Comparison of ENCODE assay signal across 10 cellular contexts in genomic region chr19:16369664-16370576, GRCh38. TPM values are rescaled to one million over a fixed set of nuclear protein-coding genes. Genes with fewer than 3 reads are reported as not detected.
DNase-seq lines count a peak whose midpoint lies in the region; ATAC-seq and TF ChIP-seq lines count a peak whose summit lies in the region.
"Had no signal": no experiment of that assay in that cellular context is flagged by ENCODE, and none has a peak within 500 bp of the region (broad histone marks: within the 10 kb centered on the region; RNA-seq: fewer than 3 reads in every experiment).

No MANE protein-coding gene starts in this region.

- H3K27me3 ChIP-seq in left ventricle myocardium inferior (ENCODE audit: low read depth) (no peaks in the 10 kb centered on the region), right atrium auricular region (no peaks in the 10 kb centered on the region), upper lobe of right lung (no peaks in the 10 kb centered on the region)
- H3K27me3 ChIP-seq: body of pancreas, esophagus muscularis mucosa had no signal

- H3K9me3 ChIP-seq in left ventricle myocardium inferior (replicated peaks) (no peaks in the 10 kb centered on the region), right atrium auricular region (no peaks in the 10 kb centered on the region), upper lobe of right lung (no peaks in the 10 kb centered on the region)
- H3K9me3 ChIP-seq: body of pancreas, esophagus muscularis mucosa had no signal

- H3K36me3 ChIP-seq in left ventricle myocardium inferior (peaks cover 17% of the 10 kb centered on the region), right atrium auricular region (peaks cover 21% of the 10 kb centered on the region), upper lobe of right lung (peaks cover 7% of the 10 kb centered on the region)

- intact Hi-C loops in left ventricle myocardium inferior (cut with micrococcal nuclease), result no loop called here
- intact Hi-C loops in upper lobe of right lung (cut with DNase I), result no loop called here

- TF ChIP-seq CTCF in left ventricle myocardium inferior (IDR thresholded peaks at IDR 0.05; ENCODE audit: borderline replicate concordance), result no peak
- no peak for TF ChIP-seq CTCF in right atrium auricular region (IDR thresholded peaks at IDR 0.05)
- no peak for TF ChIP-seq CTCF in upper lobe of right lung (IDR thresholded peaks at IDR 0.05)

- no peak overlapping the region for H3K4me3 ChIP-seq in left ventricle myocardium inferior
- no peak overlapping the region for H3K4me3 ChIP-seq in right atrium auricular region
- H3K4me3 ChIP-seq in upper lobe of right lung, result no peak overlapping the region
- H3K4me3 ChIP-seq: body of pancreas, esophagus muscularis mucosa had no signal

- ATAC-seq in upper lobe of right lung, result no peak
- ATAC-seq in GM18519 (IDR thresholded peaks at IDR 0.05; ENCODE audit: low FRiP score, unreplicated experiment), result no peak
- ATAC-seq: body of pancreas had no signal

- H3K4me1 ChIP-seq in left ventricle myocardium inferior, result peaks cover 57% of the 10 kb centered on the region
- H3K4me1 ChIP-seq in right atrium auricular region, result peaks cover 0 to 51% of the 10 kb centered on the region in 2 donors
- H3K4me1 ChIP-seq in upper lobe of right lung, result peaks cover 56% of the 10 kb centered on the region

- peak overlapping the region; percentile 55 for H3K27ac ChIP-seq in left ventricle myocardium inferior (replicated peaks)
- H3K27ac ChIP-seq in right atrium auricular region, result peak overlapping the region in 1 of 2 donors; percentile 0
- H3K27ac ChIP-seq in upper lobe of right lung, result peak overlapping the region; percentile 63
- H3K27ac ChIP-seq: body of pancreas had no signal

- no peak for DNase-seq in left ventricle myocardium inferior
- no peak for DNase-seq in right atrium auricular region (ENCODE audit: low spot score)
- peak; percentile 55 for DNase-seq in activated CD8-positive, alpha-beta memory T cell treated with anti-CD3 and anti-CD28 coated beads, Interleukin-2, amount 50 U/mL, for 48 hours
- DNase-seq in left kidney (ENCODE audit: low read depth, low spot score), result peak; percentile 43
- DNase-seq in upper lobe of right lung, result peak; percentile 50
- DNase-seq in NCI-H1092 (lab: John Stamatoyannopoulos, UW), result no peak
- no peak for DNase-seq in DMS53 (lab: John Stamatoyannopoulos, UW)
- DNase-seq: body of pancreas had no signal

RNA-seq across cellular contexts. Expression of gene KLF2, which starts 45.3 kb away (rescaled TPM):
- total RNA-seq in left ventricle myocardium inferior, result 65.2 TPM
- 10 to 100 TPM; 40.9 to 82.3 TPM for total RNA-seq in right atrium auricular region
- 198 TPM for total RNA-seq in upper lobe of right lung

Comparison
In these comparisons a context has a peak if more than half of its experiments do, and no peak if none do; other contexts are left out.
1. DNase-seq: peak in activated CD8-positive, alpha-beta memory T cell treated with anti-CD3 and anti-CD28 coated beads, Interleukin-2, amount 50 U/mL, for 48 hours (single experiment), left kidney (single experiment) and upper lobe of right lung (single experiment); none in left ventricle myocardium inferior (single experiment), right atrium auricular region (single experiment), NCI-H1092 (single experiment) and DMS53 (single experiment).